ENCODE assay signal across 7 cellular contexts in the genomic region with DNA sequence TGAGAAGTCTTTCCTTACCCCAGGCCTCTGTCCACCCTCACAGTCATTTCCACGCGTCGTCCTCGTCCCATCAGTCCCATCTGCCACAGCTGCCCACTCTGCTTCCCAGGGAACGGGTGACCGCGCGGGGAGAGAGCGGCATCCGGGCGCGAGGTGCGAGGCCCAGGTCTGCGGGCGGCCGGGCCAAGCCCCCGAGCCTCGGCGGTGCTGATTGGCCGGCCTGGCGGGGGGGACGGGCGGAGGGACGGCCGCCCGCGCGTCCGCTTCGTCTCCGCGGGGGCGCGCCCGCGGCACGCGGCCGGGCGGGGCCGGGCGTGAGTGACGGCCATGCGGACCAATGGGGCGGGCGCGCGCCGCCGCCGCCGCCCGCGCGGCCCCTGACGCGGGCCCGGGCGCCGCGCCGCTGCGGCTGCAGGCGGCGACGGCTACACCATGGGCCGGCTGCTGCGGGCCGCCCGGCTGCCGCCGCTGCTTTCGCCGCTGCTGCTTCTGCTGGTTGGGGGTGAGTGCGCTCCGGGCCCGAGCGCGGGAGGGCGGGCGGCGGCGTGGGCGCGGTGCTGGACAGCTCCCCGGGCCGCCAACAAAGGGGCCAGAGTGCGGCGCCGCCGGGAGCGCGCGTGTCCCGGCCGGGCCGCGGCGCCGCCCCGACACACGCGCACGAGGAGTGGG. TPM values are rescaled to one million over a fixed set of nuclear protein-coding genes. Genes with fewer than 3 reads are reported as not detected.
DNase-seq lines count a peak whose midpoint lies in the region; ATAC-seq and TF ChIP-seq lines count a peak whose summit lies in the region.

A gene with protein sequence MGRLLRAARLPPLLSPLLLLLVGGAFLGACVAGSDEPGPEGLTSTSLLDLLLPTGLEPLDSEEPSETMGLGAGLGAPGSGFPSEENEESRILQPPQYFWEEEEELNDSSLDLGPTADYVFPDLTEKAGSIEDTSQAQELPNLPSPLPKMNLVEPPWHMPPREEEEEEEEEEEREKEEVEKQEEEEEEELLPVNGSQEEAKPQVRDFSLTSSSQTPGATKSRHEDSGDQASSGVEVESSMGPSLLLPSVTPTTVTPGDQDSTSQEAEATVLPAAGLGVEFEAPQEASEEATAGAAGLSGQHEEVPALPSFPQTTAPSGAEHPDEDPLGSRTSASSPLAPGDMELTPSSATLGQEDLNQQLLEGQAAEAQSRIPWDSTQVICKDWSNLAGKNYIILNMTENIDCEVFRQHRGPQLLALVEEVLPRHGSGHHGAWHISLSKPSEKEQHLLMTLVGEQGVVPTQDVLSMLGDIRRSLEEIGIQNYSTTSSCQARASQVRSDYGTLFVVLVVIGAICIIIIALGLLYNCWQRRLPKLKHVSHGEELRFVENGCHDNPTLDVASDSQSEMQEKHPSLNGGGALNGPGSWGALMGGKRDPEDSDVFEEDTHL (plus strand): TSS at position 398 of the 669 bp plus-strand sequence. CDS start 35 bp downstream, at position 433.

- intact Hi-C loops in sciatic nerve (cut with DNase I), result no loop called here

- H3K4me1 Mint-ChIP-seq in brain, result peaks cover 62% of the 10 kb centered on the region

- no peak for TF ChIP-seq CTCF in brain (conservative IDR thresholded peaks at IDR 0.05)

- H3K4me3 Mint-ChIP-seq in brain, result peak within 1 kb of the TSS; percentile 86 to 95 (median 90)

- H3K9ac ChIP-seq in iPS-15b (ENCODE audit: low read depth, low read length), result no peak within 1 kb of the TSS

- H3K4me3 ChIP-seq in iPS-15b (ENCODE audit: low read depth, low read length), result peak within 1 kb of the TSS; percentile 50

- peaks cover 0 to 6% (median 0%) of the 10 kb centered on the region in 5 experiments for H3K9me3 Mint-ChIP-seq in brain

- no peaks in the 10 kb centered on the region for H3K36me3 ChIP-seq in iPS-15b (ENCODE audit: control insufficient read depth, insufficient read depth, low read length)

- peak; percentile 49 for ATAC-seq in HG03442 (IDR thresholded peaks at IDR 0.05; ENCODE audit: unreplicated experiment)
- peak; percentile 77 for ATAC-seq in sciatic nerve
- no peak for ATAC-seq in GM21576 (IDR thresholded peaks at IDR 0.05; ENCODE audit: unreplicated experiment)

- H3K27me3 Mint-ChIP-seq in brain, result peaks cover 25% of the 10 kb centered on the region

- peaks cover 35% of the 10 kb centered on the region for H3K27me3 ChIP-seq in iPS-15b (ENCODE audit: control insufficient read depth, insufficient read depth, low read length)

- no peaks in the 10 kb centered on the region for H3K4me1 ChIP-seq in iPS-15b (ENCODE audit: control insufficient read depth, insufficient read depth, low read length)

- H3K36me3 Mint-ChIP-seq in brain, result peaks cover 3% of the 10 kb centered on the region

- peak; percentile 33 for DNase-seq in GDM1 (lab: John Stamatoyannopoulos, UW)
- DNase-seq in SK-N-DZ (ENCODE audit: low spot score), result peak; percentile 66
- DNase-seq in sciatic nerve (ENCODE audit: low spot score), result peak; percentile 75

- no peaks in the 10 kb centered on the region for H3K9me3 ChIP-seq in iPS-15b (ENCODE audit: control insufficient read depth, insufficient read depth, low read length)

- H3K27ac Mint-ChIP-seq in brain, result peak within 1 kb of the TSS; percentile 52 to 95 (median 91)

RNA-seq across cellular contexts. Expression of the gene that starts here (rescaled TPM):
- polyA plus RNA-seq in SK-N-DZ (2014; cell fraction: cytosol; rRNA removed), result 208 and 215 TPM in 2 replicates
- 250 and 257 TPM in 2 replicates for polyA plus RNA-seq in SK-N-DZ (2014; cell fraction: nucleus; rRNA removed)
- polyA plus RNA-seq in brain (ENCODE audit: insufficient read depth, low read depth, low replicate concordance), result 133 TPM
- 12.1 TPM for total RNA-seq in sciatic nerve
